Comparison of ENCODE assay signal across 1 cellular context in genomic region chr11:96579642-96580041, GRCh38.
TF ChIP-seq lines count a peak whose summit lies in the region.

No MANE protein-coding gene starts in this region.

TF ChIP-seq in GM23338, 12 proteins besides CTCF, POLR2A, EP300 and RAD21 (continued from another document):
- no peak for TF ChIP-seq REST (IDR thresholded peaks at IDR 0.05; ENCODE audit: unreplicated experiment)
